Comparison of ENCODE assay signal across 12 cellular contexts in the genomic region with DNA sequence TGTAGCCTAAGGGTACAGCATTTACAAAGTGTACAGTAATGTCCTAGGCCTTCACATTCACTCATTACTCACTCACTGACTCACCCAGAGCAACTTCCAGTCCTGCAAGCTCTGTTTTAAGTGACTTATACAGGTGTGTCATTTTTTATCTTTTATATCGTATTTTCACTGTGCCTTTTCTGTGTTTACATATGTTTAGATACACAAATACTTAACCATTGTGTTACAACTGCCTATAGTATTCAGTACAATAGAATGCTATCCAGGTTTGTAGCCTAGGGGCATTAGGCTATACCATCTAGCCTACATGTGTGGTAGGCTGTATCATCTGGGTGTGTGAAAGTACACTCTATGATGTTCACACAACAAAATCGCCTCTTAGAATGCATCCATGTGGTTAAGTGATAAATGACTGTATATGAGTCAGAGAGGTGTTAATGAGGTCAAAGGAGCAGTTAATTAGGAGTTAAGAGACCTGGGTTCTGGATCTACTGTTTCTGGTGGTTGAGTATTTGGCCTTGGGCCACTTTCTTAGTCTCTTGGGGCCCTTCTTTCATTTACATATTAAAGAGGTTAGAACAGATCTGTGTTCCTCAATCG.
DNase-seq lines count a peak whose midpoint lies in the region; ATAC-seq and TF ChIP-seq lines count a peak whose summit lies in the region.
"Had no signal": no experiment of that assay in that cellular context is flagged by ENCODE, and none has a peak within 500 bp of the region (broad histone marks: within the 10 kb centered on the region; RNA-seq: fewer than 3 reads in every experiment).

No MANE protein-coding gene starts in this region.

- TF ChIP-seq CTCF in uterus (IDR thresholded peaks at IDR 0.05): no peak

- no peaks in the 10 kb centered on the region for H3K36me3 ChIP-seq in uterus
- H3K36me3 ChIP-seq: BLaER1 had no signal

- H3K4me1 ChIP-seq in right cardiac atrium (ENCODE audit: control insufficient read depth, insufficient read depth, low read length): no peaks in the 10 kb centered on the region
- H3K4me1 ChIP-seq in uterus: no peaks in the 10 kb centered on the region
- H3K4me1 ChIP-seq: BLaER1 had no signal

- DNase-seq in activated T-cell treated with anti-CD3 and anti-CD28 coated beads, Interleukin-2, amount 50 U/mL, for 72 hours: no peak
- DNase-seq in activated T-cell treated with anti-CD3 and anti-CD28 coated beads, Interleukin-2, amount 50 U/mL, for 24 hours: no peak
- DNase-seq in NCI-H345 treated with DMSO at 0.1 percent for 48 hours (lab: John Stamatoyannopoulos, UW; ENCODE audit: unreplicated experiment): peak; percentile 95
- DNase-seq in right cardiac atrium: no peak
- DNase-seq in uterus: no peak
- no peak for DNase-seq in naive thymus-derived CD8-positive, alpha-beta T cell
- DNase-seq: activated CD4-positive, alpha-beta T cell treated with anti-CD3 and anti-CD28 coated beads, Interleukin-2, amount 50 U/mL, for 4 hours; naive B cell had no signal

- H3K9me3 Mint-ChIP-seq in activated T-cell treated with anti-CD3 and anti-CD28 coated beads, Interleukin-2, amount 50 U/mL, for 72 hours: no peaks in the 10 kb centered on the region
- H3K9me3 Mint-ChIP-seq in activated T-cell treated with anti-CD3 and anti-CD28 coated beads, Interleukin-2, amount 50 U/mL, for 24 hours: no peaks in the 10 kb centered on the region
- H3K9me3 Mint-ChIP-seq in naive thymus-derived CD8-positive, alpha-beta T cell: no peaks in the 10 kb centered on the region
- H3K9me3 Mint-ChIP-seq: naive B cell had no signal

- intact Hi-C loops in right cardiac atrium (cut with DNase I): no loop called here
- intact Hi-C loops in uterus (cut with DNase I; ENCODE audit: low total_unique reads): no loop called here

- H3K4me3 ChIP-seq in right cardiac atrium (ENCODE audit: low read length) (no peak overlapping the region), uterus (no peak overlapping the region)
- H3K4me3 ChIP-seq: BLaER1 had no signal

- H3K27ac ChIP-seq in right cardiac atrium (ENCODE audit: low read length) (no peak overlapping the region), uterus (no peak overlapping the region)
- H3K27ac ChIP-seq: BLaER1 had no signal

- 72% methylated on average over 3 of the region's 3 CpGs for WGBS in right cardiac atrium

- no peak overlapping the region for H3K27ac Mint-ChIP-seq in activated T-cell treated with anti-CD3 and anti-CD28 coated beads, Interleukin-2, amount 50 U/mL, for 72 hours
- H3K27ac Mint-ChIP-seq in activated T-cell treated with anti-CD3 and anti-CD28 coated beads, Interleukin-2, amount 50 U/mL, for 24 hours: no peak overlapping the region
- no peak overlapping the region for H3K27ac Mint-ChIP-seq in naive thymus-derived CD8-positive, alpha-beta T cell
- H3K27ac Mint-ChIP-seq: naive B cell had no signal

- peak; percentile 44 to 57 for ATAC-seq in activated T-cell treated with anti-CD3 and anti-CD28 coated beads, Interleukin-2, amount 50 U/mL, for 72 hours (replicated peaks in 1 of 2)
- peak; percentile 72 for ATAC-seq in esophagus mucosa
- no peak for ATAC-seq in HG03457 (IDR thresholded peaks at IDR 0.05; ENCODE audit: unreplicated experiment)
- ATAC-seq in right cardiac atrium: no peak
- ATAC-seq in naive thymus-derived CD8-positive, alpha-beta T cell: no peak
- ATAC-seq: HepG2 had no signal

- no peaks in the 10 kb centered on the region for H3K27me3 Mint-ChIP-seq in activated T-cell treated with anti-CD3 and anti-CD28 coated beads, Interleukin-2, amount 50 U/mL, for 72 hours (ENCODE audit: low read depth)
- peaks cover 9% of the 10 kb centered on the region for H3K27me3 Mint-ChIP-seq in activated T-cell treated with anti-CD3 and anti-CD28 coated beads, Interleukin-2, amount 50 U/mL, for 24 hours
- peaks cover 0 to 19% (median 11%) of the 10 kb centered on the region in 5 donors for H3K27me3 Mint-ChIP-seq in naive thymus-derived CD8-positive, alpha-beta T cell

- H3K9me3 ChIP-seq in right cardiac atrium (ENCODE audit: control insufficient read depth, low read length) (no peaks in the 10 kb centered on the region), uterus (no peaks in the 10 kb centered on the region)
- H3K9me3 ChIP-seq: BLaER1 had no signal

- no peak for TF ChIP-seq POLR2A in uterus (IDR thresholded peaks at IDR 0.05)

- no peak overlapping the region for H3K4me3 Mint-ChIP-seq in activated T-cell treated with anti-CD3 and anti-CD28 coated beads, Interleukin-2, amount 50 U/mL, for 72 hours
- H3K4me3 Mint-ChIP-seq in activated T-cell treated with anti-CD3 and anti-CD28 coated beads, Interleukin-2, amount 50 U/mL, for 24 hours: no peak overlapping the region
- H3K4me3 Mint-ChIP-seq in naive thymus-derived CD8-positive, alpha-beta T cell: no peak overlapping the region
- H3K4me3 Mint-ChIP-seq: naive B cell had no signal

- no peaks in the 10 kb centered on the region for H3K4me1 Mint-ChIP-seq in activated T-cell treated with anti-CD3 and anti-CD28 coated beads, Interleukin-2, amount 50 U/mL, for 72 hours (ENCODE audit: low read depth)
- H3K4me1 Mint-ChIP-seq in activated T-cell treated with anti-CD3 and anti-CD28 coated beads, Interleukin-2, amount 50 U/mL, for 24 hours (ENCODE audit: low read depth): no peaks in the 10 kb centered on the region
- no peaks in the 10 kb centered on the region for H3K4me1 Mint-ChIP-seq in naive thymus-derived CD8-positive, alpha-beta T cell
- H3K4me1 Mint-ChIP-seq: naive B cell had no signal

- H3K27me3 ChIP-seq in right cardiac atrium (ENCODE audit: control insufficient read depth, insufficient read depth): no peaks in the 10 kb centered on the region
- no peaks in the 10 kb centered on the region for H3K27me3 ChIP-seq in uterus
- H3K27me3 ChIP-seq: BLaER1 had no signal

- POLR2A ChIA-PET in naive thymus-derived CD8-positive, alpha-beta T cell (lab: Charles Lee): no interaction called here

- no peaks in the 10 kb centered on the region for H3K36me3 Mint-ChIP-seq in activated T-cell treated with anti-CD3 and anti-CD28 coated beads, Interleukin-2, amount 50 U/mL, for 72 hours (ENCODE audit: insufficient read depth in 2 of 2)
- no peaks in the 10 kb centered on the region for H3K36me3 Mint-ChIP-seq in activated T-cell treated with anti-CD3 and anti-CD28 coated beads, Interleukin-2, amount 50 U/mL, for 24 hours (ENCODE audit: low read depth)
- H3K36me3 Mint-ChIP-seq in naive thymus-derived CD8-positive, alpha-beta T cell: no peaks in the 10 kb centered on the region
- H3K36me3 Mint-ChIP-seq: naive B cell had no signal

Comparison
In these comparisons a context has a peak if more than half of its experiments do, and no peak if none do; other contexts are left out.
1. ATAC-seq: peak in activated T-cell treated with anti-CD3 and anti-CD28 coated beads, Interleukin-2, amount 50 U/mL, for 72 hours (2 of 2) and esophagus mucosa (single experiment); none in HG03457 (single experiment), right cardiac atrium (0 of 2) and naive thymus-derived CD8-positive, alpha-beta T cell (0 of 2).